In the genomic region with DNA sequence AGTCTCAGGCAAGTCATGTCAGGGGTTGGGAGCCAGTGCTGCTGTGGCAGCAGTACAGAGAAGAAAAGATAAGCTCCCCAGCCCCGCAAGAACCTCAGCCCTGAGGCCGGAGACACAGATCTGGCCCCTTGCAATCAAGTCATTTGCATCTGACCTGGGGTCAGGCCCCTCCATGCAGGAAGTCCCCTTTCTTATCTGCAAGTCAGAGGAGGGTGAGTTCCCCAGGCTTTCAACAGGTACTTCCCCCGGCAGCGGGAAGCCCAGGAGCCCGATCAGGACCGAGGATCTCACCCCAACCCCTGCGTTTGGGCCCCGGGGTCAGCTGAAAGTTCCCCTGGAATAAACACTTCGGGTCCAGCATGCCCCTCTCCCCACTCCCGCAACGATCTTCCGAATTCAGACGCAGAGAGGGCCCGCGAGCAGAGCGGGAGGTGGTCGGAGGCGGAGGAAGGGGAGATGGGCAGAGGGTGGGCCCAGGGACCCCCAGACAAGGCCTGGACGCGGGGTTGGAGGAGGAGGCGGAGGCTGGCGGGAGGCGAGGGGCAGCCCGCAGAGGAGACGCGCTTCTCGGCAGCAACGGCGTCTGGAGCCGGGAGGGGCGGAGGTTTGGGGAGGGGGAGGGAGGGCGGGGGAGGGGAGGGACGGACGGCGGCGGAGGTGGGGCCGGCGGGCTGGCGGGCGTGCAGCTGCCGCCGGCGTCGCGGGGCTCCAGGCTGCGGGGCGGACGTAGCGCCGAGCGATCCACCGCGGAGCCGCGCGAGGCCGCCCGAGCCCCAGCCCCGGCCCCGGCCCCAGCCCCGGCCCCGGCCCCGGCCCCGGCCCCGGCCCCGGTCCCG, we compare ENCODE assay signal across 1 cellular context.
TF ChIP-seq lines count a peak whose summit lies in the region.

A gene with protein sequence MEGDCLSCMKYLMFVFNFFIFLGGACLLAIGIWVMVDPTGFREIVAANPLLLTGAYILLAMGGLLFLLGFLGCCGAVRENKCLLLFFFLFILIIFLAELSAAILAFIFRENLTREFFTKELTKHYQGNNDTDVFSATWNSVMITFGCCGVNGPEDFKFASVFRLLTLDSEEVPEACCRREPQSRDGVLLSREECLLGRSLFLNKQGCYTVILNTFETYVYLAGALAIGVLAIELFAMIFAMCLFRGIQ (plus strand): TSS at position 685 of the 836 bp plus-strand sequence. CDS start 179,455 bp downstream, outside the sequence.

TF ChIP-seq in GM23338, 12 proteins besides CTCF, POLR2A, EP300 and RAD21 (continued from another document):
- TF ChIP-seq, protein P1, sequence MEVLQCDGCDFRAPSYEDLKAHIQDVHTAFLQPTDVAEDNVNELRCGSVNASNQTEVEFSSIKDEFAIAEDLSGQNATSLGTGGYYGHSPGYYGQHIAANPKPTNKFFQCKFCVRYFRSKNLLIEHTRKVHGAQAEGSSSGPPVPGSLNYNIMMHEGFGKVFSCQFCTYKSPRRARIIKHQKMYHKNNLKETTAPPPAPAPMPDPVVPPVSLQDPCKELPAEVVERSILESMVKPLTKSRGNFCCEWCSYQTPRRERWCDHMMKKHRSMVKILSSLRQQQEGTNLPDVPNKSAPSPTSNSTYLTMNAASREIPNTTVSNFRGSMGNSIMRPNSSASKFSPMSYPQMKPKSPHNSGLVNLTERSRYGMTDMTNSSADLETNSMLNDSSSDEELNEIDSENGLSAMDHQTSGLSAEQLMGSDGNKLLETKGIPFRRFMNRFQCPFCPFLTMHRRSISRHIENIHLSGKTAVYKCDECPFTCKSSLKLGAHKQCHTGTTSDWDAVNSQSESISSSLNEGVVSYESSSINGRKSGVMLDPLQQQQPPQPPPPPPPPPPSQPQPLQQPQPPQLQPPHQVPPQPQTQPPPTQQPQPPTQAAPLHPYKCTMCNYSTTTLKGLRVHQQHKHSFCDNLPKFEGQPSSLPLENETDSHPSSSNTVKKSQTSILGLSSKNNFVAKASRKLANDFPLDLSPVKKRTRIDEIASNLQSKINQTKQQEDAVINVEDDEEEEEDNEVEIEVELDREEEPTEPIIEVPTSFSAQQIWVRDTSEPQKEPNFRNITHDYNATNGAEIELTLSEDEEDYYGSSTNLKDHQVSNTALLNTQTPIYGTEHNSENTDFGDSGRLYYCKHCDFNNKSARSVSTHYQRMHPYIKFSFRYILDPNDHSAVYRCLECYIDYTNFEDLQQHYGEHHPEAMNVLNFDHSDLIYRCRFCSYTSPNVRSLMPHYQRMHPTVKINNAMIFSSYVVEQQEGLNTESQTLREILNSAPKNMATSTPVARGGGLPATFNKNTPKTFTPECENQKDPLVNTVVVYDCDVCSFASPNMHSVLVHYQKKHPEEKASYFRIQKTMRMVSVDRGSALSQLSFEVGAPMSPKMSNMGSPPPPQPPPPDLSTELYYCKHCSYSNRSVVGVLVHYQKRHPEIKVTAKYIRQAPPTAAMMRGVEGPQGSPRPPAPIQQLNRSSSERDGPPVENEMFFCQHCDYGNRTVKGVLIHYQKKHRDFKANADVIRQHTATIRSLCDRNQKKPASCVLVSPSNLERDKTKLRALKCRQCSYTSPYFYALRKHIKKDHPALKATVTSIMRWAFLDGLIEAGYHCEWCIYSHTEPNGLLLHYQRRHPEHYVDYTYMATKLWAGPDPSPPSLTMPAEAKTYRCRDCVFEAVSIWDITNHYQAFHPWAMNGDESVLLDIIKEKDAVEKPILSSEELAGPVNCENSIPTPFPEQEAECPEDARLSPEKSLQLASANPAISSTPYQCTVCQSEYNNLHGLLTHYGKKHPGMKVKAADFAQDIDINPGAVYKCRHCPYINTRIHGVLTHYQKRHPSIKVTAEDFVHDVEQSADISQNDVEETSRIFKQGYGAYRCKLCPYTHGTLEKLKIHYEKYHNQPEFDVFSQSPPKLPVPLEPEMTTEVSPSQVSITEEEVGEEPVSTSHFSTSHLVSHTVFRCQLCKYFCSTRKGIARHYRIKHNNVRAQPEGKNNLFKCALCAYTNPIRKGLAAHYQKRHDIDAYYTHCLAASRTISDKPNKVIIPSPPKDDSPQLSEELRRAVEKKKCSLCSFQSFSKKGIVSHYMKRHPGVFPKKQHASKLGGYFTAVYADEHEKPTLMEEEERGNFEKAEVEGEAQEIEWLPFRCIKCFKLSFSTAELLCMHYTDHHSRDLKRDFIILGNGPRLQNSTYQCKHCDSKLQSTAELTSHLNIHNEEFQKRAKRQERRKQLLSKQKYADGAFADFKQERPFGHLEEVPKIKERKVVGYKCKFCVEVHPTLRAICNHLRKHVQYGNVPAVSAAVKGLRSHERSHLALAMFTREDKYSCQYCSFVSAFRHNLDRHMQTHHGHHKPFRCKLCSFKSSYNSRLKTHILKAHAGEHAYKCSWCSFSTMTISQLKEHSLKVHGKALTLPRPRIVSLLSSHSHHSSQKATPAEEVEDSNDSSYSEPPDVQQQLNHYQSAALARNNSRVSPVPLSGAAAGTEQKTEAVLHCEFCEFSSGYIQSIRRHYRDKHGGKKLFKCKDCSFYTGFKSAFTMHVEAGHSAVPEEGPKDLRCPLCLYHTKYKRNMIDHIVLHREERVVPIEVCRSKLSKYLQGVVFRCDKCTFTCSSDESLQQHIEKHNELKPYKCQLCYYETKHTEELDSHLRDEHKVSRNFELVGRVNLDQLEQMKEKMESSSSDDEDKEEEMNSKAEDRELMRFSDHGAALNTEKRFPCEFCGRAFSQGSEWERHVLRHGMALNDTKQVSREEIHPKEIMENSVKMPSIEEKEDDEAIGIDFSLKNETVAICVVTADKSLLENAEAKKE (CRISPR knock-in tag; IDR thresholded peaks at IDR 0.05): no peak
- TF ChIP-seq ZNF331 (CRISPR knock-in tag; IDR thresholded peaks at IDR 0.05; ENCODE audit: low read depth) (no peak), NANOG (IDR thresholded peaks at IDR 0.05; ENCODE audit: borderline replicate concordance) (no peak), JUNB (IDR thresholded peaks at IDR 0.05; ENCODE audit: unreplicated experiment) (no peak), EZH2 (IDR thresholded peaks at IDR 0.05; ENCODE audit: low read depth, unreplicated experiment) (no peak), ZNF114 (CRISPR knock-in tag; IDR thresholded peaks at IDR 0.05) (no peak), CREB1 (CRISPR knock-in tag; IDR thresholded peaks at IDR 0.05; ENCODE audit: low read depth) (no peak)
